ENCODE assay signal across 1 cellular context in genomic region chr2:3626118-3626816, GRCh38.
TF ChIP-seq lines count a peak whose summit lies in the region.

No MANE protein-coding gene starts in this region.

TF ChIP-seq in SK-N-SH treated with all-trans-retinoic acid at 6 μM for 48 hours, 23 proteins besides CTCF, POLR2A, EP300 and RAD21 (continued from another document):
- TF ChIP-seq TSHZ2 (CRISPR knock-in tag; IDR thresholded peaks at IDR 0.05) (no peak), CSRNP3 (CRISPR knock-in tag; IDR thresholded peaks at IDR 0.05) (no peak), ZNF565 (CRISPR knock-in tag; conservative IDR thresholded peaks at IDR 0.05; ENCODE audit: low read depth) (no peak), ARNTL (CRISPR knock-in tag; IDR thresholded peaks at IDR 0.05; ENCODE audit: borderline replicate concordance, low read depth) (no peak)
